1 cellular context compared by ENCODE assay signal in genomic region chr9:126483468-126484056, GRCh38.
A peak's percentile ranks its signal among the peaks of the same experiment; 100 is the strongest.
TF ChIP-seq lines count a peak whose summit lies in the region.

No MANE protein-coding gene starts in this region.

TF ChIP-seq in HepG2, 621 proteins besides CTCF, POLR2A, EP300 and RAD21:
- TF ChIP-seq ZBTB34 (CRISPR knock-in tag; IDR thresholded peaks at IDR 0.05) (no peak), ZNF329 (CRISPR knock-in tag; IDR thresholded peaks at IDR 0.05; ENCODE audit: low read depth) (0 out of 2 replicates have a peak, but pooled peaks have one; percentile 28), ZNF430 (CRISPR knock-in tag; IDR thresholded peaks at IDR 0.05) (no peak), RBM22 (optimal IDR thresholded peaks at IDR 0.05; ENCODE audit: low read length) (peak; percentile 29), ZNF331 (CRISPR knock-in tag; IDR thresholded peaks at IDR 0.05) (no peak)
